ENCODE assay signal across 22 cellular contexts in the genomic region with DNA sequence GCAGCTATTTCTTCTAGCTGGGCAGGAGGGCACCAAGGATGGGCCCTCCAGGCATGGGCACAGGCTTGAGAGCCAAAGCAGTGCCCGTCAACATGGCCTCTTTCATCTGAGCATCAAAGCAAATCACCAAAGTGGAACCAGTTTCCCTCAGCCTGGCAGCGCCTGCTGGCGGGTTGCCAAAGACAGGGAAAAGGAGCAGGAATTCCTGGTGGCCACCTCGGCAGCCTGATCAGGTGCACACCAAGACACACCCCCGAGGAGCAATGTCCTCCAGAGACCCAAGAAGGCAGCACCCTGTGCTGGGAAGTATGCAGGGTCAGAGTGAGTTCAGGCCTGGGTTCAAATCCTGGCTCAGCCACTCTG. TPM values are rescaled to one million over a fixed set of nuclear protein-coding genes. Genes with fewer than 3 reads are reported as not detected.
DNase-seq lines count a peak whose midpoint lies in the region; ATAC-seq and FAIRE-seq lines count a peak whose summit lies in the region.
"Had no signal": no experiment of that assay in that cellular context is flagged by ENCODE, and none has a peak within 500 bp of the region (broad histone marks: within the 10 kb centered on the region; RNA-seq: fewer than 3 reads in every experiment).

No MANE protein-coding gene starts in this region.

- no peak for FAIRE-seq in RCC 7860 (lab: Jason Lieb, UNC)
- FAIRE-seq: A204.1, G401.6, GM19239 had no signal

- ATAC-seq in GM19463 (IDR thresholded peaks at IDR 0.05; ENCODE audit: unreplicated experiment) (no peak), GM21717 (IDR thresholded peaks at IDR 0.05; ENCODE audit: unreplicated experiment) (no peak)
- ATAC-seq: foreskin keratinocyte, T-helper 17 cell had no signal

- DNase-seq in NCI-H1417 (lab: John Stamatoyannopoulos, UW) (peak in 2 of 3 experiments; percentile 14 to 21), NCI-H1417 treated with DMSO at 0.1 percent for 48 hours (lab: John Stamatoyannopoulos, UW) (no peak), COLO668 (lab: John Stamatoyannopoulos, UW; ENCODE audit: unreplicated experiment) (peak; percentile 34), RCC 7860 (ENCODE audit: low spot score) (peak; percentile 19), mucosa of gallbladder (ENCODE audit: low spot score) (peak; percentile 56), NCI-H748 treated with DMSO at 0.1 percent for 48 hours (lab: John Stamatoyannopoulos, UW) (no peak)
- DNase-seq: dermis blood vessel endothelial cell, foreskin keratinocyte, H9, kidney glomerular epithelial cell, NCI-H1092, T-helper 17 cell, trophoblast cell had no signal

RNA-seq across cellular contexts. Expression of gene MATN1, which starts 1.2 kb away (rescaled TPM):
- 0.12 TPM for total RNA-seq in mucosa of gallbladder
- total RNA-seq: breast epithelium, H9, pulmonary artery endothelial cell had no signal

RNA-seq across cellular contexts. Expression of gene LAPTM5, which starts 35.4 kb away (rescaled TPM):
- 111 TPM for total RNA-seq in mucosa of gallbladder
- total RNA-seq: foreskin keratinocyte, mesothelial cell of epicardium, NCI-H460 had no signal

Comparison
In these comparisons a context has a peak if more than half of its experiments do, and no peak if none do; other contexts are left out.
1. DNase-seq: peak in NCI-H1417 (2 of 3), COLO668 (single experiment), RCC 7860 (single experiment) and mucosa of gallbladder (single experiment); none in NCI-H1417 treated with DMSO at 0.1 percent for 48 hours (single experiment) and NCI-H748 treated with DMSO at 0.1 percent for 48 hours (single experiment).